Comparison of ENCODE assay signal across 9 cellular contexts in genomic region chr7:11830582-11831382, GRCh38. TPM values are rescaled to one million over a fixed set of nuclear protein-coding genes. Genes with fewer than 3 reads are reported as not detected.
A peak's percentile ranks its signal among the peaks of the same experiment; 100 is the strongest.
DNase-seq lines count a peak whose midpoint lies in the region; ATAC-seq and TF ChIP-seq lines count a peak whose summit lies in the region.
"Had no signal": no experiment of that assay in that cellular context is flagged by ENCODE, and none has a peak within 500 bp of the region (broad histone marks: within the 10 kb centered on the region; RNA-seq: fewer than 3 reads in every experiment).

No MANE protein-coding gene starts in this region.

- DNase-seq in NCI-H524 (lab: John Stamatoyannopoulos, UW) (peak; percentile 2 to 26), NCI-H524 treated with DMSO at 0.1 percent for 48 hours (lab: John Stamatoyannopoulos, UW) (no peak), body of pancreas (peak in 1 of 4 donors; percentile 8), thyroid gland (peak in 1 of 2 donors; percentile 17), NCI-H1930 (lab: John Stamatoyannopoulos, UW) (no peak), DMS79 (lab: John Stamatoyannopoulos, UW) (no peak), activated gamma-delta T cell treated with Interleukin-2 at 50 U/mL for 16 hours (no peak)
- DNase-seq: CD4-positive, CD25-positive, alpha-beta regulatory T cell had no signal

- H3K4me1 ChIP-seq in body of pancreas (peaks cover 16% of the 10 kb centered on the region), liver (ENCODE audit: control insufficient read depth in 4 of 4, insufficient read depth in 4 of 4, low read length in 3 of 4) (peaks cover 0 to 4% (median 3%) of the 10 kb centered on the region in 4 donors), thyroid gland (peaks cover 7 to 8% of the 10 kb centered on the region in 2 donors)

- H3K27ac ChIP-seq in body of pancreas (peak overlapping the region in 2 of 4 donors; percentile 36 to 76), liver (ENCODE audit: low read depth in 1 of 2, low read length in 2 of 2) (peak overlapping the region; percentile 16 to 48), thyroid gland (peak overlapping the region; percentile 54 to 56 (median 54))

- peak; percentile 19 for ATAC-seq in body of pancreas

- TF ChIP-seq POLR2A in body of pancreas (IDR thresholded peaks at IDR 0.05) (no peak), thyroid gland (IDR thresholded peaks at IDR 0.05) (no peak)

- H3K4me3 ChIP-seq in body of pancreas (no peak overlapping the region), liver (ENCODE audit: low read depth in 1 of 3, low read length in 3 of 3) (peak overlapping the region; percentile 22 to 80 (median 78)), thyroid gland (replicated peaks in 1 of 3) (peak overlapping the region; percentile 8 to 55 (median 42))

- intact Hi-C loops in body of pancreas (cut with DNase I), result no loop called here
- intact Hi-C loops in thyroid gland (cut with DNase I), result loop anchor here (10.0 kb wide), 1 partner anchor 494 kb away; no protein-coding TSS in a partner anchor

- TF ChIP-seq RAD21 in liver (IDR thresholded peaks at IDR 0.05), result peak in 1 of 2 donors; percentile 32

- TF ChIP-seq CTCF in body of pancreas (IDR thresholded peaks at IDR 0.05) (no peak), liver (IDR thresholded peaks at IDR 0.05; ENCODE audit: low read depth, low read length, missing input control) (no peak), thyroid gland (IDR thresholded peaks at IDR 0.05) (no peak)

- no peaks in the 10 kb centered on the region for H3K27me3 ChIP-seq in body of pancreas
- H3K27me3 ChIP-seq in liver (ENCODE audit: control insufficient read depth in 4 of 4, insufficient read depth in 4 of 4, low read length in 3 of 4), result no peaks in the 10 kb centered on the region
- H3K27me3 ChIP-seq in thyroid gland, result no peaks in the 10 kb centered on the region

- H3K36me3 ChIP-seq in body of pancreas (replicated peaks in 1 of 2; ENCODE audit: insufficient read depth in 1 of 2, low read depth in 2 of 2), result no peaks in the 10 kb centered on the region
- no peaks in the 10 kb centered on the region for H3K36me3 ChIP-seq in liver (ENCODE audit: control insufficient read depth in 4 of 4, insufficient read depth in 3 of 4, low read depth in 1 of 4, low read length in 3 of 4)
- H3K36me3 ChIP-seq in thyroid gland, result no peaks in the 10 kb centered on the region

- peak overlapping the region; percentile 20 to 74 for H3K9ac ChIP-seq in liver (ENCODE audit: low read depth in 1 of 2, low read length in 2 of 2)

- H3K9me3 ChIP-seq in body of pancreas (no peaks in the 10 kb centered on the region), liver (ENCODE audit: control insufficient read depth in 4 of 4, low read length in 3 of 4) (no peaks in the 10 kb centered on the region), thyroid gland (no peaks in the 10 kb centered on the region)

- 4 to 6% methylated on average over 10 of the region's 10 CpGs for WGBS in body of pancreas, 2 donors
- WGBS in liver, result 3% methylated on average over 10 of the region's 10 CpGs
- WGBS in thyroid gland, 2 donors, result 5 to 6% methylated on average over 10 of the region's 10 CpGs

TF ChIP-seq in liver, 16 proteins besides CTCF, POLR2A, EP300 and RAD21:
- TF ChIP-seq RXRA (IDR thresholded peaks at IDR 0.05) (peak in 1 of 2 donors; percentile 8), TAF1 (conservative IDR thresholded peaks at IDR 0.05) (no peak), NR2F2 (IDR thresholded peaks at IDR 0.05) (no peak), FOXA2 (IDR thresholded peaks at IDR 0.05) (no peak), FOXA1 (IDR thresholded peaks at IDR 0.05) (no peak), GABPA (IDR thresholded peaks at IDR 0.05 in 1 of 2, conservative IDR thresholded peaks at IDR 0.05 in 1 of 2) (no peak), HNF4G (IDR thresholded peaks at IDR 0.05) (no peak), JUND (IDR thresholded peaks at IDR 0.05) (no peak), ZBTB33 (IDR thresholded peaks at IDR 0.05) (no peak), SP1 (IDR thresholded peaks at IDR 0.05) (no peak), EGR1 (IDR thresholded peaks at IDR 0.05; ENCODE audit: low read depth in 2 of 2) (no peak), ATF3 (IDR thresholded peaks at IDR 0.05) (peak; percentile 10), YY1 (IDR thresholded peaks at IDR 0.05) (peak; percentile 61), HNF4A (conservative IDR thresholded peaks at IDR 0.05) (no peak)
- TF ChIP-seq, protein P1, sequence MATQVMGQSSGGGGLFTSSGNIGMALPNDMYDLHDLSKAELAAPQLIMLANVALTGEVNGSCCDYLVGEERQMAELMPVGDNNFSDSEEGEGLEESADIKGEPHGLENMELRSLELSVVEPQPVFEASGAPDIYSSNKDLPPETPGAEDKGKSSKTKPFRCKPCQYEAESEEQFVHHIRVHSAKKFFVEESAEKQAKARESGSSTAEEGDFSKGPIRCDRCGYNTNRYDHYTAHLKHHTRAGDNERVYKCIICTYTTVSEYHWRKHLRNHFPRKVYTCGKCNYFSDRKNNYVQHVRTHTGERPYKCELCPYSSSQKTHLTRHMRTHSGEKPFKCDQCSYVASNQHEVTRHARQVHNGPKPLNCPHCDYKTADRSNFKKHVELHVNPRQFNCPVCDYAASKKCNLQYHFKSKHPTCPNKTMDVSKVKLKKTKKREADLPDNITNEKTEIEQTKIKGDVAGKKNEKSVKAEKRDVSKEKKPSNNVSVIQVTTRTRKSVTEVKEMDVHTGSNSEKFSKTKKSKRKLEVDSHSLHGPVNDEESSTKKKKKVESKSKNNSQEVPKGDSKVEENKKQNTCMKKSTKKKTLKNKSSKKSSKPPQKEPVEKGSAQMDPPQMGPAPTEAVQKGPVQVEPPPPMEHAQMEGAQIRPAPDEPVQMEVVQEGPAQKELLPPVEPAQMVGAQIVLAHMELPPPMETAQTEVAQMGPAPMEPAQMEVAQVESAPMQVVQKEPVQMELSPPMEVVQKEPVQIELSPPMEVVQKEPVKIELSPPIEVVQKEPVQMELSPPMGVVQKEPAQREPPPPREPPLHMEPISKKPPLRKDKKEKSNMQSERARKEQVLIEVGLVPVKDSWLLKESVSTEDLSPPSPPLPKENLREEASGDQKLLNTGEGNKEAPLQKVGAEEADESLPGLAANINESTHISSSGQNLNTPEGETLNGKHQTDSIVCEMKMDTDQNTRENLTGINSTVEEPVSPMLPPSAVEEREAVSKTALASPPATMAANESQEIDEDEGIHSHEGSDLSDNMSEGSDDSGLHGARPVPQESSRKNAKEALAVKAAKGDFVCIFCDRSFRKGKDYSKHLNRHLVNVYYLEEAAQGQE (IDR thresholded peaks at IDR 0.05), result peak; percentile 11
- TF ChIP-seq, protein P2, sequence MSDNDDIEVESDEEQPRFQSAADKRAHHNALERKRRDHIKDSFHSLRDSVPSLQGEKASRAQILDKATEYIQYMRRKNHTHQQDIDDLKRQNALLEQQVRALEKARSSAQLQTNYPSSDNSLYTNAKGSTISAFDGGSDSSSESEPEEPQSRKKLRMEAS (IDR thresholded peaks at IDR 0.05), result no peak

RNA-seq across cellular contexts. Expression of gene THSD7A, which starts 1.2 kb away (rescaled TPM):
- total RNA-seq in body of pancreas, result 1 to 10 TPM in 1 of 2 donors, under 1 TPM in 1; 0.66 to 7.0 TPM
- 1 to 10 TPM; 1.3 to 2.5 TPM for total RNA-seq in liver
- 1 to 10 TPM in 1 of 2 donors, under 1 TPM in 1; 0.15 to 2.7 TPM for polyA plus RNA-seq in liver
- 1 to 10 TPM; 4.2 to 6.1 (median 5.8) TPM for total RNA-seq in thyroid gland
- polyA plus RNA-seq: CD4-positive, CD25-positive, alpha-beta regulatory T cell had no signal

Comparison
In these comparisons a context has a peak if more than half of its experiments do, and no peak if none do; other contexts are left out.
1. DNase-seq: peak in NCI-H524 (2 of 2); none in NCI-H524 treated with DMSO at 0.1 percent for 48 hours (single experiment), NCI-H1930 (0 of 2), DMS79 (single experiment) and activated gamma-delta T cell treated with Interleukin-2 at 50 U/mL for 16 hours (single experiment).
2. H3K4me3 ChIP-seq: peak in liver (3 of 3) and thyroid gland (3 of 3); none in body of pancreas (0 of 2).